In the genomic region with DNA sequence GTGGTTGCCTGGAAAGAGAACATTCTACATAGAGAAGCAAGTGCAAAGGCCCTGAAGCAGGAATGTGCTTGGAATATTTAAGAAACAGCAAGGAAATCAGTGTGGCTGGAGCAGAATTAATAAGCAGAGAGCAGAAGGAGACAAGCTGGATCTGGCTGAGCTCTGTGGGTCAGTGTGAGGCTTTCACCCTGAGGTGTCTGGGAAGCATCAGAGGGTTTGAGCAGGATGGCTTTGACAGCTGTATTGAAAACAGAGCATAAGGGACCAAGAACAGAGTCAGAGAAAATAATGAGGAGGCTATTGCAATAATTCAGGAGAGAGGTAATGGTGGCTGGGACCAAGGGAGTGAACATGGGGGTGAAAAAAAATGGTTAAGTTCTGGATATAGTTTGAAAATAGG, we compare ENCODE assay signal across 34 cellular contexts.
"Had no signal": no experiment of that assay in that cellular context is flagged by ENCODE, and none has a peak within 500 bp of the region (broad histone marks: within the 10 kb centered on the region; RNA-seq: fewer than 3 reads in every experiment).

No MANE protein-coding gene starts in this region.

- H3K4me2 ChIP-seq: KMS-11 had no signal

- H3K27ac ChIP-seq: KMS-11 had no signal

- H3K9me3 ChIP-seq: MG63 had no signal

- H3K4me3 ChIP-seq: MG63 had no signal

- H3K9ac ChIP-seq: KMS-11 had no signal

- H3K27me3 ChIP-seq: MG63 had no signal

- H3K36me3 ChIP-seq: MG63 had no signal

- DNase-seq: Karpas-422, Kasumi-1, MG63, MM.1S, MV-4-11, NCI-H1048, NCI-H1092, NCI-H1092 treated with DMSO at 0.1 percent for 48 hours, NCI-H1105, NCI-H1105 treated with DMSO at 0.1 percent for 48 hours, NCI-H1417, NCI-H1417 treated with DMSO at 0.1 percent for 48 hours, NCI-H1436, NCI-H1436 treated with DMSO at 0.1 percent for 48 hours, NCI-H146, NCI-H1694, NCI-H1694 treated with DMSO at 0.1 percent for 48 hours, NCI-H187, NCI-H187 treated with DMSO at 0.1 percent for 48 hours, NCI-H1930, NCI-H2029, NCI-H2029 treated with DMSO at 0.1 percent for 48 hours, NCI-H2081, NCI-H2081 treated with DMSO at 0.1 percent for 48 hours, NCI-H2107, NCI-H2171 treated with DMSO at 0.1 percent for 48 hours, NCI-H2227 treated with DMSO at 0.1 percent for 48 hours, NCI-H226, NCI-H345, NCI-H446, NCI-H446 treated with DMSO at 0.1 percent for 48 hours, NCI-H510A, NCI-H510A treated with DMSO at 0.1 percent for 48 hours had no signal
